21 cellular contexts compared by ENCODE assay signal in genomic region chr7:92403760-92404074, GRCh38. TPM values are rescaled to one million over a fixed set of nuclear protein-coding genes. Genes with fewer than 3 reads are reported as not detected.
DNase-seq lines count a peak whose midpoint lies in the region; ATAC-seq and TF ChIP-seq lines count a peak whose summit lies in the region.
"Had no signal": no experiment of that assay in that cellular context is flagged by ENCODE, and none has a peak within 500 bp of the region (broad histone marks: within the 10 kb centered on the region; RNA-seq: fewer than 3 reads in every experiment).

No MANE protein-coding gene starts in this region.

- CTCF ChIA-PET in WTC11 (lab: Charles Lee), result interaction anchor here (1.4 to 2.2 kb wide), 2 partner anchors 44 to 58 kb away, joined by 5 to 10 read pairs; partner anchors contain the start of gene GATAD1

- intact Hi-C loops in testis (cut with DNase I; ENCODE audit: low total_unique reads), result no loop called here
- intact Hi-C loops in mucosa of descending colon (cut with DNase I, micrococcal nuclease), result no loop called here
- intact Hi-C loops in body of pancreas (cut with DNase I), result no loop called here

- H3K4me1 ChIP-seq in testis (peaks cover 20% of the 10 kb centered on the region), mucosa of descending colon (ENCODE audit: low read depth) (no peaks in the 10 kb centered on the region), body of pancreas (no peaks in the 10 kb centered on the region)
- H3K4me1 ChIP-seq: adrenal gland, lower lobe of right lung, prostate gland, stomach, tibial nerve had no signal

- H3K4me3 Mint-ChIP-seq in WTC11 (no peak overlapping the region), immature natural killer cell (peak overlapping the region; percentile 40 to 78 (median 65))
- H3K4me3 Mint-ChIP-seq: activated CD4-positive, alpha-beta T cell treated with anti-CD3 and anti-CD28 coated beads, Interleukin-2, amount 10 ng/mL, durations not matched to agents 24 days and 14 days; brain; IgD-negative memory B cell had no signal

- no peaks in the 10 kb centered on the region for H3K9me3 Mint-ChIP-seq in activated naive CD4-positive, alpha-beta T cell treated with anti-CD3 and anti-CD28 coated beads, Interleukin-2, amount 50 U/mL, for 72 hours
- no peaks in the 10 kb centered on the region for H3K9me3 Mint-ChIP-seq in WTC11
- H3K9me3 Mint-ChIP-seq in immature natural killer cell, result no peaks in the 10 kb centered on the region
- H3K9me3 Mint-ChIP-seq: activated CD4-positive, alpha-beta T cell treated with anti-CD3 and anti-CD28 coated beads, Interleukin-2, amount 10 ng/mL, durations not matched to agents 24 days and 14 days; brain; IgD-negative memory B cell had no signal

- no peaks in the 10 kb centered on the region for H3K9me3 ChIP-seq in testis
- no peaks in the 10 kb centered on the region for H3K9me3 ChIP-seq in mucosa of descending colon
- H3K9me3 ChIP-seq in body of pancreas, result no peaks in the 10 kb centered on the region
- H3K9me3 ChIP-seq: adrenal gland, lower lobe of right lung, prostate gland, stomach, tibial nerve had no signal

- H3K27ac ChIP-seq in testis, result no peak overlapping the region
- H3K27ac ChIP-seq in body of pancreas, result no peak overlapping the region
- H3K27ac ChIP-seq: adrenal gland, lower lobe of right lung, prostate gland, stomach, tibial nerve, VCaP had no signal

- H3K4me1 Mint-ChIP-seq in WTC11 (peaks cover 6% of the 10 kb centered on the region), immature natural killer cell (peaks cover 18 to 19% of the 10 kb centered on the region in 2 donors)
- H3K4me1 Mint-ChIP-seq: IgD-negative memory B cell had no signal

- no peak for TF ChIP-seq POLR2A in testis (IDR thresholded peaks at IDR 0.05)
- no peak for TF ChIP-seq POLR2A in body of pancreas (IDR thresholded peaks at IDR 0.05)

- WGBS in testis, 2 donors, result 62 to 80% methylated on average over 6 of the region's 6 CpGs
- WGBS in body of pancreas, 2 donors, result 82 to 85% methylated on average over 6 of the region's 6 CpGs

- H3K27me3 Mint-ChIP-seq in WTC11 (ENCODE audit: low read depth), result no peaks in the 10 kb centered on the region
- peaks cover 0 to 5% (median 0%) of the 10 kb centered on the region in 3 donors for H3K27me3 Mint-ChIP-seq in immature natural killer cell (ENCODE audit: low read depth in 3 of 3)
- H3K27me3 Mint-ChIP-seq: activated CD4-positive, alpha-beta T cell treated with anti-CD3 and anti-CD28 coated beads, Interleukin-2, amount 10 ng/mL, durations not matched to agents 24 days and 14 days; IgD-negative memory B cell had no signal

- H3K27ac Mint-ChIP-seq in activated naive CD4-positive, alpha-beta T cell treated with anti-CD3 and anti-CD28 coated beads, Interleukin-2, amount 50 U/mL, for 72 hours, result peak overlapping the region; percentile 33 to 38
- H3K27ac Mint-ChIP-seq in WTC11 (peak overlapping the region; percentile 68), immature natural killer cell (peak overlapping the region; percentile 58 to 86 (median 74))
- H3K27ac Mint-ChIP-seq: IgD-negative memory B cell had no signal

- TF ChIP-seq CTCF in WTC11 (IDR thresholded peaks at IDR 0.05) (no peak), testis (IDR thresholded peaks at IDR 0.05) (no peak), mucosa of descending colon (IDR thresholded peaks at IDR 0.05) (no peak), body of pancreas (IDR thresholded peaks at IDR 0.05) (no peak)

- peak; percentile 5 to 7 for ATAC-seq in activated naive CD4-positive, alpha-beta T cell treated with anti-CD3 and anti-CD28 coated beads, Interleukin-2, amount 50 U/mL, for 72 hours
- ATAC-seq in WTC11 (peak; percentile 32), mucosa of descending colon (no peak), HG02884 (IDR thresholded peaks at IDR 0.05; ENCODE audit: unreplicated experiment) (no peak), body of pancreas (no peak)
- ATAC-seq: sciatic nerve had no signal

- H3K36me3 ChIP-seq in testis (ENCODE audit: low read depth, missing control alignments), result no peaks in the 10 kb centered on the region
- no peaks in the 10 kb centered on the region for H3K36me3 ChIP-seq in mucosa of descending colon (ENCODE audit: low read depth)
- H3K36me3 ChIP-seq in body of pancreas (replicated peaks in 1 of 2; ENCODE audit: insufficient read depth in 1 of 2, low read depth in 2 of 2), result peaks cover 0 to 3% of the 10 kb centered on the region in 2 donors
- H3K36me3 ChIP-seq: prostate gland had no signal

- DNase-seq in activated naive CD4-positive, alpha-beta T cell treated with anti-CD3 and anti-CD28 coated beads, Interleukin-2, amount 50 U/mL, for 72 hours (ENCODE audit: low spot score in 2 of 2), result no peak
- no peak for DNase-seq in activated naive CD4-positive, alpha-beta T cell (lab: John Stamatoyannopoulos, UW)
- DNase-seq in WTC11 (ENCODE audit: low spot score) (no peak), immature natural killer cell (no peak), testis (peak; percentile 58), mucosa of descending colon (no peak), body of pancreas (no peak)
- DNase-seq: activated effector memory CD4-positive, alpha-beta T cell treated with anti-CD3 and anti-CD28 coated beads, Interleukin-2, amount 50 U/mL, for 16 hours; adrenal gland; lower lobe of right lung; NCI-H1092; NCI-H1694 treated with DMSO at 0.1 percent for 48 hours; stomach had no signal

- no peak overlapping the region for H3K4me3 ChIP-seq in testis
- H3K4me3 ChIP-seq in mucosa of descending colon, result no peak overlapping the region
- no peak overlapping the region for H3K4me3 ChIP-seq in body of pancreas
- H3K4me3 ChIP-seq: adrenal gland, lower lobe of right lung, prostate gland, stomach, tibial nerve had no signal

- no peaks in the 10 kb centered on the region for H3K36me3 Mint-ChIP-seq in activated naive CD4-positive, alpha-beta T cell treated with anti-CD3 and anti-CD28 coated beads, Interleukin-2, amount 50 U/mL, for 72 hours
- H3K36me3 Mint-ChIP-seq in WTC11 (peaks cover 3% of the 10 kb centered on the region), immature natural killer cell (peaks cover 2 to 13% (median 10%) of the 10 kb centered on the region in 3 donors)

- POLR2A ChIA-PET in WTC11 (lab: Charles Lee), result no interaction called here

- H3K27me3 ChIP-seq in testis (no peaks in the 10 kb centered on the region), body of pancreas (no peaks in the 10 kb centered on the region)
- H3K27me3 ChIP-seq: adrenal gland, stomach, tibial nerve had no signal

TF ChIP-seq in WTC11, 78 proteins besides CTCF, POLR2A, EP300 and RAD21 (continues in another document):
- TF ChIP-seq KAT7 (CRISPR knock-in tag; IDR thresholded peaks at IDR 0.05; ENCODE audit: borderline replicate concordance) (no peak), FOXK1 (CRISPR knock-in tag; IDR thresholded peaks at IDR 0.05) (no peak), RELA (CRISPR knock-in tag; IDR thresholded peaks at IDR 0.05; ENCODE audit: borderline replicate concordance) (no peak), STAT6 (CRISPR knock-in tag; conservative IDR thresholded peaks at IDR 0.05; ENCODE audit: low read depth) (no peak)
- TF ChIP-seq, protein P1, sequence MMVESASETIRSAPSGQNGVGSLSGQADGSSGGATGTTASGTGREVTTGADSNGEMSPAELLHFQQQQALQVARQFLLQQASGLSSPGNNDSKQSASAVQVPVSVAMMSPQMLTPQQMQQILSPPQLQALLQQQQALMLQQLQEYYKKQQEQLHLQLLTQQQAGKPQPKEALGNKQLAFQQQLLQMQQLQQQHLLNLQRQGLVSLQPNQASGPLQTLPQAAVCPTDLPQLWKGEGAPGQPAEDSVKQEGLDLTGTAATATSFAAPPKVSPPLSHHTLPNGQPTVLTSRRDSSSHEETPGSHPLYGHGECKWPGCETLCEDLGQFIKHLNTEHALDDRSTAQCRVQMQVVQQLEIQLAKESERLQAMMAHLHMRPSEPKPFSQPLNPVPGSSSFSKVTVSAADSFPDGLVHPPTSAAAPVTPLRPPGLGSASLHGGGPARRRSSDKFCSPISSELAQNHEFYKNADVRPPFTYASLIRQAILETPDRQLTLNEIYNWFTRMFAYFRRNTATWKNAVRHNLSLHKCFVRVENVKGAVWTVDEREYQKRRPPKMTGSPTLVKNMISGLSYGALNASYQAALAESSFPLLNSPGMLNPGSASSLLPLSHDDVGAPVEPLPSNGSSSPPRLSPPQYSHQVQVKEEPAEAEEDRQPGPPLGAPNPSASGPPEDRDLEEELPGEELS (CRISPR knock-in tag; IDR thresholded peaks at IDR 0.05), result no peak

RNA-seq across cellular contexts. Expression of gene GATAD1, which starts 43.6 kb away (rescaled TPM):
- total RNA-seq in activated naive CD4-positive, alpha-beta T cell treated with anti-CD3 and anti-CD28 coated beads, Interleukin-2, amount 50 U/mL, for 72 hours, result 10 to 100 TPM; 16.8 to 45.6 TPM
- total RNA-seq in WTC11 (2021) (34.4 to 37.6 TPM (median 36.4 TPM) in 3 replicates), testis (10 to 100 TPM; 65.5 to 71.7 TPM), mucosa of descending colon (10 to 100 TPM; 30.1 to 40.5 (median 37.9) TPM), body of pancreas (10 to 100 TPM; 32.3 to 38.4 TPM)
- polyA plus RNA-seq in immature natural killer cell (10 to 100 TPM in 2 of 3 donors, 1 to 10 TPM in 1; 9.3 to 15.0 (median 12.2) TPM), testis (ENCODE audit: insufficient read depth, low read depth, low replicate concordance) (22.7 TPM)

Comparison
In these comparisons a context has a peak if more than half of its experiments do, and no peak if none do; other contexts are left out.
1. ATAC-seq: peak in activated naive CD4-positive, alpha-beta T cell treated with anti-CD3 and anti-CD28 coated beads, Interleukin-2, amount 50 U/mL, for 72 hours (2 of 2) and WTC11 (single experiment); none in mucosa of descending colon (single experiment), HG02884 (single experiment) and body of pancreas (single experiment).
2. Peak in every context shown above with its lines, with median percentiles within 50 percentile points of each other: H3K27ac Mint-ChIP-seq.